ENCODE assay signal across 15 cellular contexts in the genomic region with DNA sequence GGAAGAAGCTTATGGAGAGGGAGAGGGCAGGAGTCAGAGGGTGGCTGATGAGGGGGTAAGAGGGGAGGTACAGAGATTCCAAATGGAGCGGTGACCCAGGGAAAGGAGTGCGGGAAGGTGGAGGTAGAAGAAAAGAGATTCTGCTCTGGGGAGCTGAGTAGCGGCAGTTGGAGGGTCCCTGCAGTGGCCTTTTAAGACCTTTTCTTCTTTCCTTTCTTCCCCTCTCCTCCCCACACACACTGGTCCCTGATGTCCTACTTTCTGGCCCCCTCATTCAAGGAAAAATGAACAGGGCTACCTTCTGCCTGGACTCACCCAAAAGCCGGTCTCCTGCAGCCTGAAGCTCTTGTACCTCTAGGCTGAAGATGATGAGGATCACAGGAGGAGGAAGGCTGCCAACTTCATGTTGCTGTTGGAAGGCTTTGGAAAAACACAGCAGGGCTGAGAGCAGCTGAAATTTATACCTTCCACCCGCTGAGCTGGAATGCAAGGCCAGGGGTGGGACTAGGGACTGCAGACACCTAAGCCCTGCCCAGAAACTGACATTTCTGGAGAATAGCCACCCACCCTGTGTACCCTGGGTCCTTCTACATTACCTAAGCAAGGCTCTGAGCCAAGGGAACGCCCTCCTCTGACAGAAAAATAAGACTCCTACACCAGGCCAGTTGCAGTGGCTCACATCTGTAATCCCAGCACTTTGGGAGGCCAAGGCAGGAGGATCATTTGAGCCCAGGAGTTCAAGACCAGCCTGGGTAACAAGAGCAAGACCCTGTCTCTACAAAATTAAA. TPM values are rescaled to one million over a fixed set of nuclear protein-coding genes. Genes with fewer than 3 reads are reported as not detected.
DNase-seq lines count a peak whose midpoint lies in the region; ATAC-seq, FAIRE-seq and TF ChIP-seq lines count a peak whose summit lies in the region.
"Had no signal": no experiment of that assay in that cellular context is flagged by ENCODE, and none has a peak within 500 bp of the region (broad histone marks: within the 10 kb centered on the region; RNA-seq: fewer than 3 reads in every experiment).

No MANE protein-coding gene starts in this region.

- no peak overlapping the region for H3K4me3 Mint-ChIP-seq in progenitor cell of endocrine pancreas (ENCODE audit: low read depth)
- H3K4me3 Mint-ChIP-seq in Calu3 (ENCODE audit: low read depth, unreplicated experiment): no peak overlapping the region

- H3K4me3 ChIP-seq in bronchial epithelial cell (ENCODE audit: low read depth, low read length) (peak overlapping the region; percentile 1), mucosa of descending colon (no peak overlapping the region)
- H3K4me3 ChIP-seq: HAP-1, uterus had no signal

- H3K36me3 Mint-ChIP-seq in progenitor cell of endocrine pancreas (ENCODE audit: insufficient read depth) (peaks cover 4% of the 10 kb centered on the region), Calu3 (ENCODE audit: insufficient read depth, unreplicated experiment) (no peaks in the 10 kb centered on the region)

- no peaks in the 10 kb centered on the region for H3K4me1 ChIP-seq in mucosa of descending colon (ENCODE audit: low read depth)
- H3K4me1 ChIP-seq: HAP-1, uterus had no signal

- intact Hi-C loops in mucosa of descending colon (cut with DNase I, micrococcal nuclease): no loop called here
- intact Hi-C loops in Calu3 (cut with micrococcal nuclease; ENCODE audit: unreplicated experiment): no loop called here

- TF ChIP-seq RAD21 in Ishikawa (IDR thresholded peaks at IDR 0.05; ENCODE audit: low read depth): no peak

- H3K36me3 ChIP-seq in bronchial epithelial cell (ENCODE audit: control insufficient read depth, insufficient read depth, low read length) (no peaks in the 10 kb centered on the region), mucosa of descending colon (ENCODE audit: low read depth) (no peaks in the 10 kb centered on the region)
- H3K36me3 ChIP-seq: HAP-1, uterus had no signal

- no peak for FAIRE-seq in bronchial epithelial cell (lab: Jason Lieb, UNC)

- peaks cover 3% of the 10 kb centered on the region for H3K4me1 Mint-ChIP-seq in progenitor cell of endocrine pancreas (ENCODE audit: low read depth)
- peaks cover 34% of the 10 kb centered on the region for H3K4me1 Mint-ChIP-seq in Calu3 (ENCODE audit: low read depth, unreplicated experiment)

- H3K27me3 Mint-ChIP-seq in progenitor cell of endocrine pancreas (peaks cover 2% of the 10 kb centered on the region), Calu3 (ENCODE audit: unreplicated experiment) (peaks cover 15% of the 10 kb centered on the region)

- H3K27me3 ChIP-seq in bronchial epithelial cell (ENCODE audit: control insufficient read depth, insufficient read depth, low read length): no peaks in the 10 kb centered on the region
- H3K27me3 ChIP-seq: uterus had no signal

- BruUV-seq in Calu3 (replicated peaks; lab: Mats Ljungman, UMichigan): no TSS peak

- peak; percentile 69 for ATAC-seq in mucosa of descending colon

- TF ChIP-seq CTCF in bronchial epithelial cell (IDR thresholded peaks at IDR 0.05; ENCODE audit: insufficient read depth, low read length, severe bottlenecking) (no peak), mucosa of descending colon (IDR thresholded peaks at IDR 0.05) (no peak), progenitor cell of endocrine pancreas (IDR thresholded peaks at IDR 0.05; ENCODE audit: unreplicated experiment) (no peak), Calu3 (IDR thresholded peaks at IDR 0.05; ENCODE audit: unreplicated experiment) (no peak)

- CTCF ChIA-PET in Calu3 (lab: Charles Lee): no interaction called here

- peak; percentile 73; the same call in 1 of the 2 replicates for TF ChIP-seq EP300 in Ishikawa (IDR thresholded peaks at IDR 0.05; ENCODE audit: borderline replicate concordance)

- peaks cover 5% of the 10 kb centered on the region for H3K9me3 Mint-ChIP-seq in progenitor cell of endocrine pancreas (ENCODE audit: low read depth)
- H3K9me3 Mint-ChIP-seq in Calu3 (ENCODE audit: low read depth, unreplicated experiment): no peaks in the 10 kb centered on the region

- DNase-seq in AG08396 (ENCODE audit: low spot score) (peak; percentile 66), bronchial epithelial cell (ENCODE audit: low read depth) (peak; percentile 48), mucosa of descending colon (peak in 2 of 3 donors; percentile 30 to 32), T-helper 1 cell (no peak), COLO668 (lab: John Stamatoyannopoulos, UW; ENCODE audit: unreplicated experiment) (no peak), progenitor cell of endocrine pancreas (ENCODE audit: low spot score, unreplicated experiment) (no peak), Calu3 (no peak)
- DNase-seq: activated naive CD4-positive, alpha-beta T cell; C1 segment of cervical spinal cord; KG1; NCI-H748 treated with DMSO at 0.1 percent for 48 hours; stimulated activated CD4-positive, alpha-beta T cell treated with anti-CD3 and anti-CD28 coated beads, Interleukin-2, amount 100 ng/mL, for 24 hours; uterus had no signal

- H3K9me3 ChIP-seq in mucosa of descending colon: peaks cover 7% of the 10 kb centered on the region
- H3K9me3 ChIP-seq: uterus had no signal

- H3K27ac Mint-ChIP-seq in progenitor cell of endocrine pancreas (no peak overlapping the region), Calu3 (ENCODE audit: unreplicated experiment) (no peak overlapping the region)

TF ChIP-seq in Ishikawa, 13 proteins besides CTCF, POLR2A, EP300 and RAD21:
- no peak for TF ChIP-seq TAF1 (IDR thresholded peaks at IDR 0.05; ENCODE audit: low read depth)
- no peak for TF ChIP-seq FOXM1 (IDR thresholded peaks at IDR 0.05; ENCODE audit: borderline replicate concordance, low read depth)
- TF ChIP-seq, protein P1, sequence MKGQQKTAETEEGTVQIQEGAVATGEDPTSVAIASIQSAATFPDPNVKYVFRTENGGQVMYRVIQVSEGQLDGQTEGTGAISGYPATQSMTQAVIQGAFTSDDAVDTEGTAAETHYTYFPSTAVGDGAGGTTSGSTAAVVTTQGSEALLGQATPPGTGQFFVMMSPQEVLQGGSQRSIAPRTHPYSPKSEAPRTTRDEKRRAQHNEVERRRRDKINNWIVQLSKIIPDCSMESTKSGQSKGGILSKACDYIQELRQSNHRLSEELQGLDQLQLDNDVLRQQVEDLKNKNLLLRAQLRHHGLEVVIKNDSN (IDR thresholded peaks at IDR 0.05): no peak
- TF ChIP-seq ZBTB7A (IDR thresholded peaks at IDR 0.05; ENCODE audit: low read depth): no peak
- TF ChIP-seq EGR1 (IDR thresholded peaks at IDR 0.05): no peak
- peak; percentile 86 for TF ChIP-seq NFIC (IDR thresholded peaks at IDR 0.05)
- TF ChIP-seq, protein P2, sequence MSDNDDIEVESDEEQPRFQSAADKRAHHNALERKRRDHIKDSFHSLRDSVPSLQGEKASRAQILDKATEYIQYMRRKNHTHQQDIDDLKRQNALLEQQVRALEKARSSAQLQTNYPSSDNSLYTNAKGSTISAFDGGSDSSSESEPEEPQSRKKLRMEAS (IDR thresholded peaks at IDR 0.05): peak; percentile 61; the same call in 1 of the 2 replicates
- TF ChIP-seq YY1 (IDR thresholded peaks at IDR 0.05; ENCODE audit: low read depth): no peak
- peak; percentile 95 for TF ChIP-seq TEAD4 (IDR thresholded peaks at IDR 0.05)
- TF ChIP-seq TCF12 (IDR thresholded peaks at IDR 0.05; ENCODE audit: low read depth): peak; percentile 85
- TF ChIP-seq, protein P3, sequence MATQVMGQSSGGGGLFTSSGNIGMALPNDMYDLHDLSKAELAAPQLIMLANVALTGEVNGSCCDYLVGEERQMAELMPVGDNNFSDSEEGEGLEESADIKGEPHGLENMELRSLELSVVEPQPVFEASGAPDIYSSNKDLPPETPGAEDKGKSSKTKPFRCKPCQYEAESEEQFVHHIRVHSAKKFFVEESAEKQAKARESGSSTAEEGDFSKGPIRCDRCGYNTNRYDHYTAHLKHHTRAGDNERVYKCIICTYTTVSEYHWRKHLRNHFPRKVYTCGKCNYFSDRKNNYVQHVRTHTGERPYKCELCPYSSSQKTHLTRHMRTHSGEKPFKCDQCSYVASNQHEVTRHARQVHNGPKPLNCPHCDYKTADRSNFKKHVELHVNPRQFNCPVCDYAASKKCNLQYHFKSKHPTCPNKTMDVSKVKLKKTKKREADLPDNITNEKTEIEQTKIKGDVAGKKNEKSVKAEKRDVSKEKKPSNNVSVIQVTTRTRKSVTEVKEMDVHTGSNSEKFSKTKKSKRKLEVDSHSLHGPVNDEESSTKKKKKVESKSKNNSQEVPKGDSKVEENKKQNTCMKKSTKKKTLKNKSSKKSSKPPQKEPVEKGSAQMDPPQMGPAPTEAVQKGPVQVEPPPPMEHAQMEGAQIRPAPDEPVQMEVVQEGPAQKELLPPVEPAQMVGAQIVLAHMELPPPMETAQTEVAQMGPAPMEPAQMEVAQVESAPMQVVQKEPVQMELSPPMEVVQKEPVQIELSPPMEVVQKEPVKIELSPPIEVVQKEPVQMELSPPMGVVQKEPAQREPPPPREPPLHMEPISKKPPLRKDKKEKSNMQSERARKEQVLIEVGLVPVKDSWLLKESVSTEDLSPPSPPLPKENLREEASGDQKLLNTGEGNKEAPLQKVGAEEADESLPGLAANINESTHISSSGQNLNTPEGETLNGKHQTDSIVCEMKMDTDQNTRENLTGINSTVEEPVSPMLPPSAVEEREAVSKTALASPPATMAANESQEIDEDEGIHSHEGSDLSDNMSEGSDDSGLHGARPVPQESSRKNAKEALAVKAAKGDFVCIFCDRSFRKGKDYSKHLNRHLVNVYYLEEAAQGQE (IDR thresholded peaks at IDR 0.05; ENCODE audit: low read depth): no peak
- no peak for TF ChIP-seq CREB1 (IDR thresholded peaks at IDR 0.05; ENCODE audit: low read depth)
- no peak for TF ChIP-seq CEBPB (IDR thresholded peaks at IDR 0.05)

RNA-seq across cellular contexts. Expression of a gene that starts 9.4 kb away (rescaled TPM):
- total RNA-seq in bronchial epithelial cell: 11.1 and 14.2 TPM in 2 replicates
- 10 to 100 TPM in 2 of 3 donors, 1 to 10 TPM in 1; 8.7 to 23.2 (median 13.1) TPM for total RNA-seq in mucosa of descending colon
- 35.0 and 37.0 TPM in 2 replicates for total RNA-seq in progenitor cell of endocrine pancreas
- total RNA-seq in Calu3 (2022): 8.9 and 13.1 TPM in 2 replicates

Comparison
In these comparisons a context has a peak if more than half of its experiments do, and no peak if none do; other contexts are left out.
1. DNase-seq: peak in AG08396 (single experiment), bronchial epithelial cell (single experiment) and mucosa of descending colon (2 of 3); none in T-helper 1 cell (0 of 5), COLO668 (single experiment), progenitor cell of endocrine pancreas (single experiment) and Calu3 (single experiment).